In the genomic region with DNA sequence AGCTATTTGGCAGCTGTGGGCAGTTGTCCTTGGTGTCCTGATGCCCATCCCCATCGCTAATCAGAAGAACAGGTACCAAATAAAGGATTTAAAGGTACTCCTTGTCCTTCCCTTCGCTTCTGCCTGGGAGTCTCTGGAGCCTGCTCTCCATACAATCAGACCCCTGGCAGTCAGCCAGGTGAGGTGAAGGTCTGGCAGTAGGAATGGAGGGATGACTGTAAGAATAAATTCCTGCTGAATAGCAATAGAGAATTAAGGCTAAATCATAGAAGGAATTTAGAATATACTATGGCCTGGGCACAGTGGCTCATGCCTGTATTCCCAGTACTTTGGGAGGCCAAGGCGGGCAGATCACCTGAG, we compare ENCODE assay signal across 20 cellular contexts. TPM values are rescaled to one million over a fixed set of nuclear protein-coding genes. Genes with fewer than 3 reads are reported as not detected.
DNase-seq lines count a peak whose midpoint lies in the region; ATAC-seq, FAIRE-seq and TF ChIP-seq lines count a peak whose summit lies in the region.
"Had no signal": no experiment of that assay in that cellular context is flagged by ENCODE, and none has a peak within 500 bp of the region (broad histone marks: within the 10 kb centered on the region; RNA-seq: fewer than 3 reads in every experiment).

No MANE protein-coding gene starts in this region.

- no peak overlapping the region for H2BK120ac ChIP-seq in IMR-90 (ENCODE audit: low read depth, low read length)

- H4K20me1 ChIP-seq in GM23338 (replicated peaks; ENCODE audit: insufficient read depth): peaks cover 39% of the 10 kb centered on the region
- no peaks in the 10 kb centered on the region for H4K20me1 ChIP-seq in IMR-90 (ENCODE audit: insufficient read depth, low read length)

- H3K9ac ChIP-seq in IMR-90 (ENCODE audit: low read depth, low read length) (no peak overlapping the region), kidney (ENCODE audit: low read length in 2 of 2) (no peak overlapping the region)
- H3K9ac ChIP-seq: SK-N-SH had no signal

- no peak for ATAC-seq in GM23338
- no peak for ATAC-seq in IMR-90 (ENCODE audit: low read depth)
- ATAC-seq in esophagus mucosa: no peak

- in situ Hi-C loops in IMR-90 (cut with MboI; ENCODE audit: low sequenced_read_pairs): no loop called here

- TF ChIP-seq CTCF in GM23338 (conservative IDR thresholded peaks at IDR 0.05; ENCODE audit: low read depth in 2 of 2) (no peak), IMR-90 (conservative IDR thresholded peaks at IDR 0.05; ENCODE audit: low read depth, low read length) (no peak), adrenal gland (IDR thresholded peaks at IDR 0.05) (no peak), kidney (IDR thresholded peaks at IDR 0.05; ENCODE audit: borderline replicate concordance, extremely low read depth, insufficient read depth) (no peak)

- no peak overlapping the region for H2AK5ac ChIP-seq in IMR-90 (ENCODE audit: low read depth, low read length)

- CTCF ChIA-PET in IMR-90 (lab: Yijun Ruan, JAX): no interaction called here

- dilution Hi-C loops in IMR-90 (cut with HindIII; ENCODE audit: low sequenced_read_pairs, unreplicated experiment): no loop called here

- H3K56ac ChIP-seq in IMR-90 (ENCODE audit: extremely low read depth, insufficient read depth, low read length): no peak overlapping the region

- no CpG with 5 or more reads among the region's 3 CpGs for WGBS in IMR-90 (ENCODE audit: extremely low coverage in 2 of 2, insufficient read length in 1 of 2), 2 experiments
- 91 to 93% (median 93%) methylated on average over 3 of the region's 3 CpGs for WGBS in adrenal gland, 4 donors

- no peak overlapping the region for H2BK15ac ChIP-seq in IMR-90 (ENCODE audit: low read depth, low read length)

- no peak overlapping the region for H3K27ac Mint-ChIP-seq in GM23338
- H3K27ac Mint-ChIP-seq: CD14-positive monocyte, HFFc6 had no signal

- H3K27me3 Mint-ChIP-seq in GM23338 (ENCODE audit: insufficient read depth, low read depth, poor library complexity): peaks cover 59% of the 10 kb centered on the region

- peaks cover 83% of the 10 kb centered on the region for H3K36me3 Mint-ChIP-seq in GM23338 (ENCODE audit: low read depth)

- H2BK5ac ChIP-seq in IMR-90 (ENCODE audit: low read depth, low read length, poor library complexity, severe bottlenecking): no peak overlapping the region

- TF ChIP-seq RAD21 in IMR-90 (IDR thresholded peaks at IDR 0.05; ENCODE audit: low read length): no peak

- H2AK9ac ChIP-seq in IMR-90 (replicated peaks; ENCODE audit: low read depth, low read length, poor library complexity): peak overlapping the region; percentile 7

- H3K4me1 Mint-ChIP-seq in GM23338: peaks cover 28% of the 10 kb centered on the region

- H3K4me2 ChIP-seq in GM23338 (no peak overlapping the region), IMR-90 (ENCODE audit: low read depth, low read length) (no peak overlapping the region)
- H3K4me2 ChIP-seq: SK-N-SH had no signal

- H3K79me1 ChIP-seq in IMR-90 (ENCODE audit: low read depth in 1 of 2, low read length in 2 of 2): peaks cover 13 to 30% of the 10 kb centered on the region in 2 experiments; a peak in 3 of 4 replicates

- BruUV-seq in IMR-90 (replicated peaks; lab: Mats Ljungman, UMichigan): no TSS peak

- H4K8ac ChIP-seq in IMR-90 (ENCODE audit: low read depth in 2 of 2, low read length in 2 of 2): no peak overlapping the region

- H3K14ac ChIP-seq in IMR-90 (replicated peaks; ENCODE audit: low read depth, low read length): no peak overlapping the region

- no peak overlapping the region for H3K18ac ChIP-seq in IMR-90 (ENCODE audit: low read depth, low read length)

- TF ChIP-seq POLR2A in IMR-90 (IDR thresholded peaks at IDR 0.05; ENCODE audit: low read depth, low read length): no peak
- no peak for TF ChIP-seq POLR2A in adrenal gland (IDR thresholded peaks at IDR 0.05)

- H3K23ac ChIP-seq in IMR-90 (ENCODE audit: low read depth, low read length): no peak overlapping the region

- H3K4me3 Mint-ChIP-seq in GM23338: peak overlapping the region; percentile 97; the same call in 1 of the 3 replicates
- H3K4me3 Mint-ChIP-seq: CD14-positive monocyte, HFFc6 had no signal

- no peak overlapping the region for H3K4ac ChIP-seq in IMR-90 (ENCODE audit: low read depth, low read length)

- POLR2A ChIA-PET in IMR-90 (lab: Charles Lee; ENCODE audit: unreplicated experiment): no interaction called here

- H3K36me3 ChIP-seq in GM23338 (ENCODE audit: insufficient read depth) (peaks cover 52% of the 10 kb centered on the region), IMR-90 (ENCODE audit: control insufficient read depth, insufficient read depth, low read length) (peaks cover 28% of the 10 kb centered on the region), adrenal gland (replicated peaks in 1 of 2) (no peaks in the 10 kb centered on the region), kidney (ENCODE audit: control insufficient read depth in 1 of 2, insufficient read depth in 2 of 2, low read length in 2 of 2) (no peaks in the 10 kb centered on the region)
- H3K36me3 ChIP-seq: Peyer's patch had no signal

- DNase-seq in GM23338 (ENCODE audit: low spot score) (no peak), IMR-90 (no peak), adrenal gland (peak in 1 of 7 donors; percentile 27), kidney (peak; percentile 18), NCI-H524 treated with DMSO at 0.1 percent for 48 hours (lab: John Stamatoyannopoulos, UW) (no peak), HPDE6-E6E7 (ENCODE audit: extremely low spot score) (no peak), NCI-H146 (lab: John Stamatoyannopoulos, UW) (no peak)
- DNase-seq: AML-193, HFFc6, NCI-H1092 treated with DMSO at 0.1 percent for 48 hours, NCI-H2227 treated with DMSO at 0.1 percent for 48 hours, NCI-H510A treated with DMSO at 0.1 percent for 48 hours, Peyer's patch, SHP77 treated with DMSO at 0.1 percent for 48 hours, SK-N-SH, T-helper 1 cell had no signal

- peaks cover 3% of the 10 kb centered on the region; the same call in 1 of the 3 replicates for H3K9me3 Mint-ChIP-seq in GM23338
- H3K9me3 Mint-ChIP-seq: HFFc6 had no signal

- no peak for FAIRE-seq in kidney (lab: Jason Lieb, UNC)
- FAIRE-seq: G401.6, H54 had no signal

- H3K27me3 ChIP-seq in GM23338 (ENCODE audit: insufficient read depth) (no peaks in the 10 kb centered on the region), IMR-90 (ENCODE audit: control insufficient read depth, insufficient read depth, low read length) (no peaks in the 10 kb centered on the region), adrenal gland (no peaks in the 10 kb centered on the region)
- H3K27me3 ChIP-seq: Peyer's patch had no signal

- H2AFZ ChIP-seq in GM23338: no peak overlapping the region
- no peak overlapping the region for H2AFZ ChIP-seq in IMR-90 (replicated peaks; ENCODE audit: low read length, poor library complexity)

- H3K4me1 ChIP-seq in GM23338 (ENCODE audit: insufficient read depth) (peaks cover 14% of the 10 kb centered on the region), IMR-90 (ENCODE audit: control insufficient read depth, insufficient read depth, low read length) (peaks cover 12% of the 10 kb centered on the region), adrenal gland (replicated peaks in 1 of 2) (peaks cover 21 to 38% of the 10 kb centered on the region in 2 donors), kidney (ENCODE audit: control insufficient read depth in 1 of 2, insufficient read depth in 1 of 2, low read depth in 1 of 2, low read length in 2 of 2) (peaks cover 0 to 6% of the 10 kb centered on the region in 2 donors)

- no peak overlapping the region for H4K91ac ChIP-seq in IMR-90 (ENCODE audit: insufficient read depth, low read depth, low read length)

- peaks cover 15% of the 10 kb centered on the region; the same call in 1 of the 2 replicates for H3K9me1 ChIP-seq in IMR-90 (ENCODE audit: insufficient read depth, low read length)

- H4K5ac ChIP-seq in IMR-90 (ENCODE audit: low read depth, low read length): no peak overlapping the region

- peaks cover 59% of the 10 kb centered on the region for H3F3A ChIP-seq in GM23338 (replicated peaks; ENCODE audit: low read depth)

- H2BK20ac ChIP-seq in IMR-90 (ENCODE audit: low read depth, low read length): no peak overlapping the region

- no peaks in the 10 kb centered on the region for H3K9me3 ChIP-seq in IMR-90 (ENCODE audit: control insufficient read depth, insufficient read depth, low read length)
- H3K9me3 ChIP-seq in adrenal gland (replicated peaks in 1 of 3): no peaks in the 10 kb centered on the region
- H3K9me3 ChIP-seq in kidney (ENCODE audit: control insufficient read depth in 1 of 2, low read length in 2 of 2): no peaks in the 10 kb centered on the region
- H3K9me3 ChIP-seq: Peyer's patch, SK-N-SH had no signal

- H3K4me3 ChIP-seq in GM23338 (no peak overlapping the region), IMR-90 (ENCODE audit: insufficient read depth, low read depth, low read length) (no peak overlapping the region), adrenal gland (no peak overlapping the region), kidney (ENCODE audit: low read length in 2 of 2) (no peak overlapping the region)
- H3K4me3 ChIP-seq: Peyer's patch had no signal

- peaks cover 29% of the 10 kb centered on the region for H3K79me2 ChIP-seq in GM23338 (replicated peaks; ENCODE audit: insufficient read depth)

- intact Hi-C loops in IMR-90 (cut with micrococcal nuclease): no loop called here
- intact Hi-C loops in adrenal gland (cut with DNase I): no loop called here
- intact Hi-C loops in kidney (cut with DNase I): no loop called here

- no peaks in the 10 kb centered on the region for H3K9me2 ChIP-seq in GM23338 (ENCODE audit: insufficient read depth)
- H3K9me2 ChIP-seq: SK-N-SH had no signal

- H3K27ac ChIP-seq in GM23338 (ENCODE audit: low read depth): 0 out of 2 replicates have a peak overlapping the region, but pooled peaks have one; percentile 32
- no peak overlapping the region for H3K27ac ChIP-seq in IMR-90 (ENCODE audit: insufficient read depth, low read length)
- peak overlapping the region in 3 of 5 donors; percentile 74 to 91 (median 81) for H3K27ac ChIP-seq in adrenal gland
- H3K27ac ChIP-seq in kidney (ENCODE audit: low read depth in 2 of 2, low read length in 2 of 2): no peak overlapping the region
- H3K27ac ChIP-seq: Peyer's patch had no signal

RNA-seq across cellular contexts. Expression of gene THBS3, which starts 9.2 kb away (rescaled TPM):
- 1.2 and 6.3 TPM in 2 replicates for total RNA-seq in GM23338 (2014; rRNA removed; shearing (Covaris generic))
- polyA plus RNA-seq in GM23338 (2016; fragmentation: Nextera tagmentation; extraction: Ambion mirVana): 4.3 and 5.0 TPM in 2 replicates
- total RNA-seq in IMR-90 (2012; rRNA removed): 13.1 and 15.1 TPM in 2 replicates
- 28.3 and 30.4 TPM in 2 replicates for polyA plus RNA-seq in IMR-90 (2012; rRNA removed)
- polyA plus RNA-seq in IMR-90 (2012; cell fraction: cytosol; rRNA removed): 10.9 and 18.2 TPM in 2 replicates
- 178 and 204 TPM in 2 replicates for polyA plus RNA-seq in IMR-90 (2012; cell fraction: nucleus; rRNA removed; ENCODE audit: low replicate concordance)
- total RNA-seq in adrenal gland: 10 to 100 TPM in 6 of 8 donors, 1 to 10 TPM in 2; 7.1 to 38.6 (median 16.1) TPM
- polyA plus RNA-seq in adrenal gland: 100 to 1,000 TPM in 1 of 3 donors, 10 to 100 TPM in 1, 1 to 10 TPM in 1; 9.6 to 147 (median 71.3) TPM
- total RNA-seq in kidney: 33.0 TPM
- 21.4 TPM for polyA plus RNA-seq in kidney (ENCODE audit: insufficient read depth, low read depth, low replicate concordance)
- total RNA-seq in esophagus mucosa: 14.5 TPM

RNA-seq across cellular contexts. Expression of gene MTX1, which starts 10.0 kb away (rescaled TPM):
- 66.7 and 77.7 TPM in 2 replicates for total RNA-seq in GM23338 (2014; rRNA removed; shearing (Covaris generic))
- polyA plus RNA-seq in GM23338 (2016; fragmentation: Nextera tagmentation; extraction: Ambion mirVana) (106 and 109 TPM in 2 replicates), IMR-90 (2012; rRNA removed) (73.7 and 73.9 TPM in 2 replicates), adrenal gland (100 to 1,000 TPM in 1 of 3 donors, 10 to 100 TPM in 2; 26.7 to 111 (median 79.8) TPM), kidney (ENCODE audit: insufficient read depth, low read depth, low replicate concordance) (86.9 TPM)
- total RNA-seq in IMR-90 (2012; rRNA removed) (51.4 and 67.2 TPM in 2 replicates), adrenal gland (10 to 100 TPM; 39.2 to 83.8 (median 45.5) TPM), kidney (38.8 TPM), esophagus mucosa (36.5 TPM)
- 58.0 and 97.7 TPM in 2 replicates for polyA plus RNA-seq in IMR-90 (2012; cell fraction: cytosol; rRNA removed)
- polyA plus RNA-seq in IMR-90 (2012; cell fraction: nucleus; rRNA removed; ENCODE audit: low replicate concordance): 36.9 and 80.4 TPM in 2 replicates

RNA-seq across cellular contexts. Expression of gene TRIM46, which starts 24.9 kb away (rescaled TPM):
- total RNA-seq in GM23338 (2014; rRNA removed; shearing (Covaris generic)): 15.4 and 18.8 TPM in 2 replicates
- polyA plus RNA-seq in GM23338 (2016; fragmentation: Nextera tagmentation; extraction: Ambion mirVana) (7.4 and 8.1 TPM in 2 replicates), IMR-90 (2012; rRNA removed) (6.2 and 6.9 TPM in 2 replicates), adrenal gland (1 to 10 TPM in 2 of 3 donors, under 1 TPM in 1; 0.38 to 5.6 (median 1.2) TPM), kidney (ENCODE audit: insufficient read depth, low read depth, low replicate concordance) (0.28 TPM)
- total RNA-seq in IMR-90 (2012; rRNA removed) (2.3 and 2.5 TPM in 2 replicates), adrenal gland (under 1 TPM in 6 of 8 donors, not detected in 2; 0.19 to 0.96 (median 0.55) TPM), kidney (2.1 TPM), esophagus mucosa (0.12 TPM)
- 4.3 and 5.5 TPM in 2 replicates for polyA plus RNA-seq in IMR-90 (2012; cell fraction: cytosol; rRNA removed)
- 26.2 and 56.7 TPM in 2 replicates for polyA plus RNA-seq in IMR-90 (2012; cell fraction: nucleus; rRNA removed; ENCODE audit: low replicate concordance)
- total RNA-seq: Peyer's patch had no signal
- polyA plus RNA-seq: CD14-positive monocyte had no signal

RNA-seq across cellular contexts. Expression of gene KRTCAP2, which starts 25.4 kb away (rescaled TPM):
- 101 and 106 TPM in 2 replicates for total RNA-seq in GM23338 (2014; rRNA removed; shearing (Covaris generic))
- polyA plus RNA-seq in GM23338 (2016; fragmentation: Nextera tagmentation; extraction: Ambion mirVana) (579 and 628 TPM in 2 replicates), IMR-90 (2012; rRNA removed) (189 and 232 TPM in 2 replicates), adrenal gland (100 to 1,000 TPM; 383 to 806 (median 704) TPM), kidney (ENCODE audit: insufficient read depth, low read depth, low replicate concordance) (351 TPM)
- total RNA-seq in IMR-90 (2012; rRNA removed) (76.1 and 76.7 TPM in 2 replicates), adrenal gland (100 to 1,000 TPM in 7 of 8 donors, 10 to 100 TPM in 1; 76.1 to 252 (median 169) TPM), kidney (198 TPM), esophagus mucosa (111 TPM)
- 399 and 412 TPM in 2 replicates for polyA plus RNA-seq in IMR-90 (2012; cell fraction: cytosol; rRNA removed)
- 167 and 203 TPM in 2 replicates for polyA plus RNA-seq in IMR-90 (2012; cell fraction: nucleus; rRNA removed; ENCODE audit: low replicate concordance)

RNA-seq across cellular contexts. Expression of gene ENTREP3, which starts 56.8 kb away (rescaled TPM):
- 34.7 and 46.3 TPM in 2 replicates for total RNA-seq in GM23338 (2014; rRNA removed; shearing (Covaris generic))
- polyA plus RNA-seq in GM23338 (2016; fragmentation: Nextera tagmentation; extraction: Ambion mirVana): 18.6 and 19.5 TPM in 2 replicates
- total RNA-seq in IMR-90 (2012; rRNA removed): 1.4 TPM in 2 replicates
- 23.8 and 27.9 TPM in 2 replicates for polyA plus RNA-seq in IMR-90 (2012; rRNA removed)
- polyA plus RNA-seq in IMR-90 (2012; cell fraction: cytosol; rRNA removed): 29.9 and 30.1 TPM in 2 replicates
- polyA plus RNA-seq in IMR-90 (2012; cell fraction: nucleus; rRNA removed; ENCODE audit: low replicate concordance): 26.6 and 65.5 TPM in 2 replicates
- 10 to 100 TPM in 7 of 8 donors, 1 to 10 TPM in 1; 9.1 to 43.0 (median 34.2) TPM for total RNA-seq in adrenal gland
- 10 to 100 TPM; 10.3 to 26.9 (median 22.7) TPM for polyA plus RNA-seq in adrenal gland
- total RNA-seq in kidney: 22.8 TPM
- polyA plus RNA-seq in kidney (ENCODE audit: insufficient read depth, low read depth, low replicate concordance): 19.8 TPM
- 24.9 TPM for total RNA-seq in esophagus mucosa

Comparison
In these comparisons a context has a peak if more than half of its experiments do, and no peak if none do; other contexts are left out.
1. H3K27ac ChIP-seq: peak in GM23338 (single experiment) and adrenal gland (3 of 5); none in IMR-90 (single experiment) and kidney (0 of 2).